ENCODE assay signal across 2 cellular contexts in the genomic region with DNA sequence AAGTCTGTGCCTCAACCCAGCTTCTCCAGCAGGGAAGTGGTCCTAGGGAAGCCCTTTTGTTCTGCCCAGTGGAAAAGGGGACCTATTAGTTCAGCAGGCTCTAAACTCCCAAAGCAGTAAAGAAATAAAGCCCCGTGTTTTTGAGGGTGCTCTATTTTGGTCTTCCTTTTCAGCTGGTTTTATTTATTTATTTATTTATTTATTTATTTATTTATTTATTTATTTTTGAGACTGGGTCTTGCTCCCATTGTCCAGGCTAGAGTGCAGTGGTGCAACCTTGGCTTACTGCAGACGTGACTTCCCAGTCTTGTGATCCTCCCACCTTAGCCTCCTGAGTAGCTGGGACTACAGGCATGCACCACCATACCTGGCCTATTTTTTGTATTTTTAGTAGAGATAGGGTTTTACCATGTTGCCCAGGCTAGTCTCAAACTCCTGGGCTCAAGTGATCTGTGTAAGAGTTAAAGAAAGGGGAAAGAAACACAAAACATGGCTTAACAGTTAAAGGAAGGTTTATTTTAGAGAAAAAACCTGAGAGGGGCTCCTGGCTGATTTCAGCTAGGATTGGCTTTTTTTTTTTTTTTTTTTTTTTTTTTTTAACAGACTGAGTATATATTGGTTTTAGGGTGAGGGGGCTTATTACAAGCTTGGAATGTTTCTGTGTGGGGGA.
TF ChIP-seq lines count a peak whose summit lies in the region.

No MANE protein-coding gene starts in this region.

TF ChIP-seq in HEK293, 187 proteins besides CTCF, POLR2A, EP300 and RAD21 (continues in another document):
- TF ChIP-seq ZNF433 (tag by site-specific recombination; IDR thresholded peaks at IDR 0.05; ENCODE audit: low read depth) (0 out of 2 replicates have a peak, but pooled peaks have one; percentile 15), SETDB1 (IDR thresholded peaks at IDR 0.05; ENCODE audit: insufficient read length, low read length) (peak; percentile 50), ZNF560 (tag by site-specific recombination; IDR thresholded peaks at IDR 0.05; ENCODE audit: borderline replicate concordance) (peak; percentile 59; the same call in 1 of the 2 replicates), ZNF510 (tag by site-specific recombination; IDR thresholded peaks at IDR 0.05; ENCODE audit: insufficient replicate concordance) (peak; percentile 3), ZNF654 (tag by site-specific recombination; IDR thresholded peaks at IDR 0.05; ENCODE audit: low read depth) (peak; percentile 10; the same call in 1 of the 2 replicates), ZNF140 (tag by site-specific recombination; IDR thresholded peaks at IDR 0.05) (peak; percentile 53; the same call in 1 of the 2 replicates), ZNF426 (tag by site-specific recombination; IDR thresholded peaks at IDR 0.05) (peak; percentile 70), ZNF555 (tag by site-specific recombination; conservative IDR thresholded peaks at IDR 0.05) (peak; percentile 67), BCL11B (tag by site-specific recombination; IDR thresholded peaks at IDR 0.05; ENCODE audit: low read depth) (no peak), ZBTB8A (tag by site-specific recombination; IDR thresholded peaks at IDR 0.05) (peak; percentile 44; the same call in 1 of the 2 replicates), ZNF623 (tag by site-specific recombination; IDR thresholded peaks at IDR 0.05) (peak; percentile 43)
- TF ChIP-seq, protein P1, sequence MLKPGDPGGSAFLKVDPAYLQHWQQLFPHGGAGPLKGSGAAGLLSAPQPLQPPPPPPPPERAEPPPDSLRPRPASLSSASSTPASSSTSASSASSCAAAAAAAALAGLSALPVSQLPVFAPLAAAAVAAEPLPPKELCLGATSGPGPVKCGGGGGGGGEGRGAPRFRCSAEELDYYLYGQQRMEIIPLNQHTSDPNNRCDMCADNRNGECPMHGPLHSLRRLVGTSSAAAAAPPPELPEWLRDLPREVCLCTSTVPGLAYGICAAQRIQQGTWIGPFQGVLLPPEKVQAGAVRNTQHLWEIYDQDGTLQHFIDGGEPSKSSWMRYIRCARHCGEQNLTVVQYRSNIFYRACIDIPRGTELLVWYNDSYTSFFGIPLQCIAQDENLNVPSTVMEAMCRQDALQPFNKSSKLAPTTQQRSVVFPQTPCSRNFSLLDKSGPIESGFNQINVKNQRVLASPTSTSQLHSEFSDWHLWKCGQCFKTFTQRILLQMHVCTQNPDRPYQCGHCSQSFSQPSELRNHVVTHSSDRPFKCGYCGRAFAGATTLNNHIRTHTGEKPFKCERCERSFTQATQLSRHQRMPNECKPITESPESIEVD (tag by site-specific recombination; IDR thresholded peaks at IDR 0.05) = no peak
- TF ChIP-seq, protein P2, sequence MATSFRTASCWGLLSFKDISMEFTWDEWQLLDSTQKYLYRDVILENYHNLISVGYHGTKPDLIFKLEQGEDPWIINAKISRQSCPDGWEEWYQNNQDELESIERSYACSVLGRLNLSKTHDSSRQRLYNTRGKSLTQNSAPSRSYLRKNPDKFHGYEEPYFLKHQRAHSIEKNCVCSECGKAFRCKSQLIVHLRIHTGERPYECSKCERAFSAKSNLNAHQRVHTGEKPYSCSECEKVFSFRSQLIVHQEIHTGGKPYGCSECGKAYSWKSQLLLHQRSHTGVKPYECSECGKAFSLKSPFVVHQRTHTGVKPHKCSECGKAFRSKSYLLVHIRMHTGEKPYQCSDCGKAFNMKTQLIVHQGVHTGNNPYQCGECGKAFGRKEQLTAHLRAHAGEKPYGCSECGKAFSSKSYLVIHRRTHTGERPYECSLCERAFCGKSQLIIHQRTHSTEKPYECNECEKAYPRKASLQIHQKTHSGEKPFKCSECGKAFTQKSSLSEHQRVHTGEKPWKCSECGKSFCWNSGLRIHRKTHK (tag by site-specific recombination; IDR thresholded peaks at IDR 0.05) = no peak
- TF ChIP-seq, protein P3, sequence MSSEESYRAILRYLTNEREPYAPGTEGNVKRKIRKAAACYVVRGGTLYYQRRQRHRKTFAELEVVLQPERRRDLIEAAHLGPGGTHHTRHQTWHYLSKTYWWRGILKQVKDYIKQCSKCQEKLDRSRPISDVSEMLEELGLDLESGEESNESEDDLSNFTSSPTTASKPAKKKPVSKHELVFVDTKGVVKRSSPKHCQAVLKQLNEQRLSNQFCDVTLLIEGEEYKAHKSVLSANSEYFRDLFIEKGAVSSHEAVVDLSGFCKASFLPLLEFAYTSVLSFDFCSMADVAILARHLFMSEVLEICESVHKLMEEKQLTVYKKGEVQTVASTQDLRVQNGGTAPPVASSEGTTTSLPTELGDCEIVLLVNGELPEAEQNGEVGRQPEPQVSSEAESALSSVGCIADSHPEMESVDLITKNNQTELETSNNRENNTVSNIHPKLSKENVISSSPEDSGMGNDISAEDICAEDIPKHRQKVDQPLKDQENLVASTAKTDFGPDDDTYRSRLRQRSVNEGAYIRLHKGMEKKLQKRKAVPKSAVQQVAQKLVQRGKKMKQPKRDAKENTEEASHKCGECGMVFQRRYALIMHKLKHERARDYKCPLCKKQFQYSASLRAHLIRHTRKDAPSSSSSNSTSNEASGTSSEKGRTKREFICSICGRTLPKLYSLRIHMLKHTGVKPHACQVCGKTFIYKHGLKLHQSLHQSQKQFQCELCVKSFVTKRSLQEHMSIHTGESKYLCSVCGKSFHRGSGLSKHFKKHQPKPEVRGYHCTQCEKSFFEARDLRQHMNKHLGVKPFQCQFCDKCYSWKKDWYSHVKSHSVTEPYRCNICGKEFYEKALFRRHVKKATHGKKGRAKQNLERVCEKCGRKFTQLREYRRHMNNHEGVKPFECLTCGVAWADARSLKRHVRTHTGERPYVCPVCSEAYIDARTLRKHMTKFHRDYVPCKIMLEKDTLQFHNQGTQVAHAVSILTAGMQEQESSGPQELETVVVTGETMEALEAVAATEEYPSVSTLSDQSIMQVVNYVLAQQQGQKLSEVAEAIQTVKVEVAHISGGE (tag by site-specific recombination; conservative IDR thresholded peaks at IDR 0.05; ENCODE audit: low read depth) = peak; percentile 61
- TF ChIP-seq, protein P4, sequence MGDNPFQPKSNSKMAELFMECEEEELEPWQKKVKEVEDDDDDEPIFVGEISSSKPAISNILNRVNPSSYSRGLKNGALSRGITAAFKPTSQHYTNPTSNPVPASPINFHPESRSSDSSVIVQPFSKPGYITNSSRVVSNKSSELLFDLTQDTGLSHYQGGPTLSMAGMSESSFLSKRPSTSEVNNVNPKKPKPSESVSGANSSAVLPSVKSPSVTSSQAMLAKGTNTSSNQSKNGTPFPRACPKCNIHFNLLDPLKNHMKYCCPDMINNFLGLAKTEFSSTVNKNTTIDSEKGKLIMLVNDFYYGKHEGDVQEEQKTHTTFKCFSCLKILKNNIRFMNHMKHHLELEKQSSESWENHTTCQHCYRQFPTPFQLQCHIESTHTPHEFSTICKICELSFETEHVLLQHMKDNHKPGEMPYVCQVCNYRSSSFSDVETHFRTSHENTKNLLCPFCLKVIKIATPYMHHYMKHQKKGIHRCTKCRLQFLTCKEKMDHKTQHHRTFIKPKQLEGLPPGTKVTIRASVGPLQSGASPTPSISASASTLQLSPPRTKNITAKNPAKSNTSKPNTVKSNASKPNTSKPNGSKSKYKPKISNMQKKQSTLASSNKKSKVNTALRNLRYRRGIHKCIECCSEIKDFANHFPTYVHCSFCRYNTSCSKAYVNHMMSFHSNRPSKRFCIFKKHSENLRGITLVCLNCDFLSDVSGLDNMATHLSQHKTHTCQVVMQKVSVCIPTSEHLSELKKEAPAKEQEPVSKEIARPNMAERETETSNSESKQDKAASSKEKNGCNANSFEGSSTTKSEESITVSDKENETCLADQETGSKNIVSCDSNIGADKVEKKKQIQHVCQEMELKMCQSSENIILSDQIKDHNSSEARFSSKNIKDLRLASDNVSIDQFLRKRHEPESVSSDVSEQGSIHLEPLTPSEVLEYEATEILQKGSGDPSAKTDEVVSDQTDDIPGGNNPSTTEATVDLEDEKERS (tag by site-specific recombination; IDR thresholded peaks at IDR 0.05) = 0 out of 2 replicates have a peak, but pooled peaks have one; percentile 33

TF ChIP-seq in K562, 482 proteins besides CTCF, POLR2A, EP300 and RAD21:
- TF ChIP-seq MTF1 (CRISPR knock-in tag; IDR thresholded peaks at IDR 0.05; ENCODE audit: borderline replicate concordance) = no peak
- TF ChIP-seq, protein P5, sequence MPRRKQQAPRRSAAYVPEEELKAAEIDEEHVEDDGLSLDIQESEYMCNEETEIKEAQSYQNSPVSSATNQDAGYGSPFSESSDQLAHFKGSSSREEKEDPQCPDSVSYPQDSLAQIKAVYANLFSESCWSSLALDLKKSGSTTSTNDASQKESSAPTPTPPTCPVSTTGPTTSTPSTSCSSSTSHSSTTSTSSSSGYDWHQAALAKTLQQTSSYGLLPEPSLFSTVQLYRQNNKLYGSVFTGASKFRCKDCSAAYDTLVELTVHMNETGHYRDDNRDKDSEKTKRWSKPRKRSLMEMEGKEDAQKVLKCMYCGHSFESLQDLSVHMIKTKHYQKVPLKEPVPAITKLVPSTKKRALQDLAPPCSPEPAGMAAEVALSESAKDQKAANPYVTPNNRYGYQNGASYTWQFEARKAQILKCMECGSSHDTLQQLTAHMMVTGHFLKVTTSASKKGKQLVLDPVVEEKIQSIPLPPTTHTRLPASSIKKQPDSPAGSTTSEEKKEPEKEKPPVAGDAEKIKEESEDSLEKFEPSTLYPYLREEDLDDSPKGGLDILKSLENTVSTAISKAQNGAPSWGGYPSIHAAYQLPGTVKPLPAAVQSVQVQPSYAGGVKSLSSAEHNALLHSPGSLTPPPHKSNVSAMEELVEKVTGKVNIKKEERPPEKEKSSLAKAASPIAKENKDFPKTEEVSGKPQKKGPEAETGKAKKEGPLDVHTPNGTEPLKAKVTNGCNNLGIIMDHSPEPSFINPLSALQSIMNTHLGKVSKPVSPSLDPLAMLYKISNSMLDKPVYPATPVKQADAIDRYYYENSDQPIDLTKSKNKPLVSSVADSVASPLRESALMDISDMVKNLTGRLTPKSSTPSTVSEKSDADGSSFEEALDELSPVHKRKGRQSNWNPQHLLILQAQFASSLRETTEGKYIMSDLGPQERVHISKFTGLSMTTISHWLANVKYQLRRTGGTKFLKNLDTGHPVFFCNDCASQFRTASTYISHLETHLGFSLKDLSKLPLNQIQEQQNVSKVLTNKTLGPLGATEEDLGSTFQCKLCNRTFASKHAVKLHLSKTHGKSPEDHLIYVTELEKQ (CRISPR knock-in tag; IDR thresholded peaks at IDR 0.05) = no peak
- no peak for TF ChIP-seq ZNF699 (CRISPR knock-in tag; IDR thresholded peaks at IDR 0.05; ENCODE audit: insufficient replicate concordance)
- no peak for TF ChIP-seq ZNF584 (CRISPR knock-in tag; IDR thresholded peaks at IDR 0.05; ENCODE audit: low read depth)
- TF ChIP-seq JUN (IDR thresholded peaks at IDR 0.05; ENCODE audit: borderline replicate concordance, low read depth, low read length) = no peak
- no peak for TF ChIP-seq JUN (CRISPR knock-in tag; IDR thresholded peaks at IDR 0.05; ENCODE audit: borderline replicate concordance)
- TF ChIP-seq, protein P6, sequence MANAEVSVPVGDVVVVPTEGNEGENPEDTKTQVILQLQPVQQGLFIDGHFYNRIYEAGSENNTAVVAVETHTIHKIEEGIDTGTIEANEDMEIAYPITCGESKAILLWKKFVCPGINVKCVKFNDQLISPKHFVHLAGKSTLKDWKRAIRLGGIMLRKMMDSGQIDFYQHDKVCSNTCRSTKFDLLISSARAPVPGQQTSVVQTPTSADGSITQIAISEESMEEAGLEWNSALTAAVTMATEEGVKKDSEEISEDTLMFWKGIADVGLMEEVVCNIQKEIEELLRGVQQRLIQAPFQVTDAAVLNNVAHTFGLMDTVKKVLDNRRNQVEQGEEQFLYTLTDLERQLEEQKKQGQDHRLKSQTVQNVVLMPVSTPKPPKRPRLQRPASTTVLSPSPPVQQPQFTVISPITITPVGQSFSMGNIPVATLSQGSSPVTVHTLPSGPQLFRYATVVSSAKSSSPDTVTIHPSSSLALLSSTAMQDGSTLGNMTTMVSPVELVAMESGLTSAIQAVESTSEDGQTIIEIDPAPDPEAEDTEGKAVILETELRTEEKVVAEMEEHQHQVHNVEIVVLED (CRISPR knock-in tag; IDR thresholded peaks at IDR 0.05) = no peak
- TF ChIP-seq ZNF282 (CRISPR knock-in tag; IDR thresholded peaks at IDR 0.05) = no peak
- TF ChIP-seq HLTF (IDR thresholded peaks at IDR 0.05) = peak; percentile 94
- peak; percentile 29 for TF ChIP-seq RBM25 (IDR thresholded peaks at IDR 0.05; ENCODE audit: low read depth, low read length, severe bottlenecking)
- TF ChIP-seq ZNF212 (CRISPR knock-in tag; IDR thresholded peaks at IDR 0.05) = no peak
- no peak for TF ChIP-seq ZNF785 (CRISPR knock-in tag; IDR thresholded peaks at IDR 0.05)
- TF ChIP-seq, protein P7, sequence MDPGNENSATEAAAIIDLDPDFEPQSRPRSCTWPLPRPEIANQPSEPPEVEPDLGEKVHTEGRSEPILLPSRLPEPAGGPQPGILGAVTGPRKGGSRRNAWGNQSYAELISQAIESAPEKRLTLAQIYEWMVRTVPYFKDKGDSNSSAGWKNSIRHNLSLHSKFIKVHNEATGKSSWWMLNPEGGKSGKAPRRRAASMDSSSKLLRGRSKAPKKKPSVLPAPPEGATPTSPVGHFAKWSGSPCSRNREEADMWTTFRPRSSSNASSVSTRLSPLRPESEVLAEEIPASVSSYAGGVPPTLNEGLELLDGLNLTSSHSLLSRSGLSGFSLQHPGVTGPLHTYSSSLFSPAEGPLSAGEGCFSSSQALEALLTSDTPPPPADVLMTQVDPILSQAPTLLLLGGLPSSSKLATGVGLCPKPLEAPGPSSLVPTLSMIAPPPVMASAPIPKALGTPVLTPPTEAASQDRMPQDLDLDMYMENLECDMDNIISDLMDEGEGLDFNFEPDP (CRISPR knock-in tag; IDR thresholded peaks at IDR 0.05) = no peak
